ENCODE assay signal across 8 cellular contexts in the genomic region with DNA sequence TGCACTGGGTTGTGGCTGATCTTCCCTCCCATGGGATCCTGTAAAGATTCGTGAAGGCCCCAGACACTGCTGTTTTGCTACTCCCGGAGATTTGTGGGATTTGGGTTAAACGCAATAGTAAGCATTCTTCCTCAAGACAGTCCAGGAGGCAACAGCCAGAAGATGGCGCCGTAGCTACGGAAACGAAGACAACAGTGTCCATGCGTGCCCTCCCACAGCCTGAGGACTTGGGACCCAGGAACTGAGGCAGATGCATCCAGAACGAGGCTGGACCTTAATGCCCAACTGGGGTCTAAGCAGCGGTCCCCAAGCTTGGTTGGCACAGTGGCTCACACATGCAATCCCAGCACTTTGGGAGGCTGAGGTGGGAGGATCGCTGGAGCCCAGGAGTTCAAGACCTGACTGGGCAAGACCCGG. TPM values are rescaled to one million over a fixed set of nuclear protein-coding genes. Genes with fewer than 3 reads are reported as not detected.
DNase-seq lines count a peak whose midpoint lies in the region; ATAC-seq and TF ChIP-seq lines count a peak whose summit lies in the region.

No MANE protein-coding gene starts in this region.

- no peaks in the 10 kb centered on the region for H3K9me2 ChIP-seq in DOHH2 (replicated peaks; ENCODE audit: control insufficient read depth, low read length)

- no peaks in the 10 kb centered on the region for H3K9me3 Mint-ChIP-seq in WTC11

- H3K27me3 Mint-ChIP-seq in WTC11 (ENCODE audit: low read depth), result no peaks in the 10 kb centered on the region; the same call in 1 of the 2 replicates

- no peak overlapping the region for H3K4me3 Mint-ChIP-seq in WTC11

- H3K36me3 ChIP-seq in DOHH2 (ENCODE audit: control insufficient read depth, low read length), result no peaks in the 10 kb centered on the region
- H3K36me3 ChIP-seq in psoas muscle (ENCODE audit: insufficient read depth in 1 of 2, low read depth in 1 of 2), result no peaks in the 10 kb centered on the region

- peak; percentile 98 for ATAC-seq in WTC11
- peak; percentile 95 for ATAC-seq in Right ventricle myocardium inferior
- ATAC-seq in psoas muscle, result peak in 3 of 4 donors; percentile 54 to 65 (median 56)
- ATAC-seq in GM21360 (IDR thresholded peaks at IDR 0.05; ENCODE audit: unreplicated experiment), result no peak

- H3K27ac ChIP-seq in DOHH2 (ENCODE audit: low read depth, low read length) (no peak overlapping the region), psoas muscle (no peak overlapping the region)

- H3K36me3 Mint-ChIP-seq in WTC11, result no peaks in the 10 kb centered on the region

- peak; percentile 60 for TF ChIP-seq CTCF in DOHH2 (IDR thresholded peaks at IDR 0.05; ENCODE audit: low read depth, low read length, poor library complexity, severe bottlenecking)
- no peak for TF ChIP-seq CTCF in WTC11 (IDR thresholded peaks at IDR 0.05)
- TF ChIP-seq CTCF in psoas muscle (IDR thresholded peaks at IDR 0.05), result peak; percentile 29

- CTCF ChIA-PET in WTC11 (lab: Charles Lee), result interaction anchor here (0.6 to 1.5 kb wide), 6 partner anchors 9 to 282 kb away, joined by 3 to 8 read pairs (median 4); no protein-coding TSS in a partner anchor

- intact Hi-C loops in Right ventricle myocardium inferior (cut with DNase I), result loop anchor here (5.0 kb wide), 1 partner anchor 284 kb away; no protein-coding TSS in a partner anchor
- intact Hi-C loops in psoas muscle (cut with DNase I), result loop anchor here in 1 of 2 donors (10.0 kb wide), 1 partner anchor 277 kb away; no protein-coding TSS in a partner anchor

- H3K9me3 ChIP-seq in DOHH2 (ENCODE audit: control insufficient read depth, insufficient read depth, low read length) (no peaks in the 10 kb centered on the region), psoas muscle (no peaks in the 10 kb centered on the region)

- H3K4me2 ChIP-seq in DOHH2 (ENCODE audit: low read length), result no peak overlapping the region

- H3K27me3 ChIP-seq in DOHH2 (ENCODE audit: control insufficient read depth, low read length) (no peaks in the 10 kb centered on the region), psoas muscle (ENCODE audit: insufficient read depth in 3 of 3, low read length in 2 of 3) (no peaks in the 10 kb centered on the region)

- H3K27ac Mint-ChIP-seq in WTC11, result no peak overlapping the region

- H4K20me1 ChIP-seq in DOHH2 (ENCODE audit: control insufficient read depth, insufficient read depth, low read depth, low read length), result no peaks in the 10 kb centered on the region

- no peaks in the 10 kb centered on the region for H3K79me2 ChIP-seq in DOHH2 (ENCODE audit: control insufficient read depth, low read length)

- H3K4me3 ChIP-seq in DOHH2 (ENCODE audit: low read length) (no peak overlapping the region), psoas muscle (no peak overlapping the region)

- peak; percentile 45 for DNase-seq in HT1080 (ENCODE audit: low read depth)
- DNase-seq in WTC11 (ENCODE audit: low spot score), result peak; percentile 87
- DNase-seq in Right ventricle myocardium inferior (ENCODE audit: missing footprints), result peak; percentile 86
- DNase-seq in psoas muscle, result peak; percentile 67 to 84
- DNase-seq in NCI-H128 (lab: John Stamatoyannopoulos, UW; ENCODE audit: unreplicated experiment), result no peak
- DNase-seq in activated CD4-positive, CD25-positive, alpha-beta regulatory T cell treated with anti-CD3 and anti-CD28 coated beads, Interleukin-2, amount 50 U/mL, for 72 hours, result no peak

- peaks cover 4% of the 10 kb centered on the region; the same call in 1 of the 2 replicates for H3K4me1 ChIP-seq in DOHH2 (ENCODE audit: control insufficient read depth, low read length)
- no peaks in the 10 kb centered on the region for H3K4me1 ChIP-seq in psoas muscle

- peaks cover 8% of the 10 kb centered on the region; the same call in 1 of the 2 replicates for H3K4me1 Mint-ChIP-seq in WTC11

- POLR2A ChIA-PET in WTC11 (lab: Charles Lee), result no interaction called here

- no peaks in the 10 kb centered on the region for H3F3A ChIP-seq in DOHH2 (ENCODE audit: control insufficient read depth, insufficient read depth)

- WGBS in psoas muscle, 3 donors, result 16 to 22% (median 22%) methylated on average over 12 of the region's 12 CpGs

TF ChIP-seq in WTC11, 78 proteins besides CTCF, POLR2A, EP300 and RAD21:
- TF ChIP-seq CBFB (CRISPR knock-in tag; IDR thresholded peaks at IDR 0.05; ENCODE audit: low read depth) (0 out of 2 replicates have a peak, but pooled peaks have one; percentile 64), JUN (CRISPR knock-in tag; IDR thresholded peaks at IDR 0.05) (no peak), ZNF396 (CRISPR knock-in tag; IDR thresholded peaks at IDR 0.05; ENCODE audit: borderline replicate concordance) (no peak), NFYB (CRISPR knock-in tag; conservative IDR thresholded peaks at IDR 0.05; ENCODE audit: low read depth) (no peak)
- TF ChIP-seq, protein P1, sequence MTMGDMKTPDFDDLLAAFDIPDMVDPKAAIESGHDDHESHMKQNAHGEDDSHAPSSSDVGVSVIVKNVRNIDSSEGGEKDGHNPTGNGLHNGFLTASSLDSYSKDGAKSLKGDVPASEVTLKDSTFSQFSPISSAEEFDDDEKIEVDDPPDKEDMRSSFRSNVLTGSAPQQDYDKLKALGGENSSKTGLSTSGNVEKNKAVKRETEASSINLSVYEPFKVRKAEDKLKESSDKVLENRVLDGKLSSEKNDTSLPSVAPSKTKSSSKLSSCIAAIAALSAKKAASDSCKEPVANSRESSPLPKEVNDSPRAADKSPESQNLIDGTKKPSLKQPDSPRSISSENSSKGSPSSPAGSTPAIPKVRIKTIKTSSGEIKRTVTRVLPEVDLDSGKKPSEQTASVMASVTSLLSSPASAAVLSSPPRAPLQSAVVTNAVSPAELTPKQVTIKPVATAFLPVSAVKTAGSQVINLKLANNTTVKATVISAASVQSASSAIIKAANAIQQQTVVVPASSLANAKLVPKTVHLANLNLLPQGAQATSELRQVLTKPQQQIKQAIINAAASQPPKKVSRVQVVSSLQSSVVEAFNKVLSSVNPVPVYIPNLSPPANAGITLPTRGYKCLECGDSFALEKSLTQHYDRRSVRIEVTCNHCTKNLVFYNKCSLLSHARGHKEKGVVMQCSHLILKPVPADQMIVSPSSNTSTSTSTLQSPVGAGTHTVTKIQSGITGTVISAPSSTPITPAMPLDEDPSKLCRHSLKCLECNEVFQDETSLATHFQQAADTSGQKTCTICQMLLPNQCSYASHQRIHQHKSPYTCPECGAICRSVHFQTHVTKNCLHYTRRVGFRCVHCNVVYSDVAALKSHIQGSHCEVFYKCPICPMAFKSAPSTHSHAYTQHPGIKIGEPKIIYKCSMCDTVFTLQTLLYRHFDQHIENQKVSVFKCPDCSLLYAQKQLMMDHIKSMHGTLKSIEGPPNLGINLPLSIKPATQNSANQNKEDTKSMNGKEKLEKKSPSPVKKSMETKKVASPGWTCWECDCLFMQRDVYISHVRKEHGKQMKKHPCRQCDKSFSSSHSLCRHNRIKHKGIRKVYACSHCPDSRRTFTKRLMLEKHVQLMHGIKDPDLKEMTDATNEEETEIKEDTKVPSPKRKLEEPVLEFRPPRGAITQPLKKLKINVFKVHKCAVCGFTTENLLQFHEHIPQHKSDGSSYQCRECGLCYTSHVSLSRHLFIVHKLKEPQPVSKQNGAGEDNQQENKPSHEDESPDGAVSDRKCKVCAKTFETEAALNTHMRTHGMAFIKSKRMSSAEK (CRISPR knock-in tag; IDR thresholded peaks at IDR 0.05; ENCODE audit: borderline replicate concordance), result no peak
- TF ChIP-seq, protein P2, sequence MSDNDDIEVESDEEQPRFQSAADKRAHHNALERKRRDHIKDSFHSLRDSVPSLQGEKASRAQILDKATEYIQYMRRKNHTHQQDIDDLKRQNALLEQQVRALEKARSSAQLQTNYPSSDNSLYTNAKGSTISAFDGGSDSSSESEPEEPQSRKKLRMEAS (CRISPR knock-in tag; IDR thresholded peaks at IDR 0.05), result 0 out of 2 replicates have a peak, but pooled peaks have one; percentile 45
- TF ChIP-seq, protein P3, sequence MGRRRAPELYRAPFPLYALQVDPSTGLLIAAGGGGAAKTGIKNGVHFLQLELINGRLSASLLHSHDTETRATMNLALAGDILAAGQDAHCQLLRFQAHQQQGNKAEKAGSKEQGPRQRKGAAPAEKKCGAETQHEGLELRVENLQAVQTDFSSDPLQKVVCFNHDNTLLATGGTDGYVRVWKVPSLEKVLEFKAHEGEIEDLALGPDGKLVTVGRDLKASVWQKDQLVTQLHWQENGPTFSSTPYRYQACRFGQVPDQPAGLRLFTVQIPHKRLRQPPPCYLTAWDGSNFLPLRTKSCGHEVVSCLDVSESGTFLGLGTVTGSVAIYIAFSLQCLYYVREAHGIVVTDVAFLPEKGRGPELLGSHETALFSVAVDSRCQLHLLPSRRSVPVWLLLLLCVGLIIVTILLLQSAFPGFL (CRISPR knock-in tag; IDR thresholded peaks at IDR 0.05; ENCODE audit: borderline replicate concordance), result no peak

RNA-seq across cellular contexts. Expression of a gene that starts 57.6 kb away (rescaled TPM):
- 6.1 and 8.9 TPM in 2 replicates for total RNA-seq in HT1080 (2014; rRNA removed; shearing (Covaris generic))
- polyA plus RNA-seq in HT1080 (2015; cell fraction: cytosol; rRNA removed), result 10.0 and 13.7 TPM in 2 replicates
- 26.8 and 30.4 TPM in 2 replicates for polyA plus RNA-seq in HT1080 (2015; cell fraction: nucleus; rRNA removed)
- total RNA-seq in WTC11 (2021), result 25.7 to 27.6 TPM (median 26.4 TPM) in 3 replicates
- total RNA-seq in Right ventricle myocardium inferior, result 14.7 TPM
- total RNA-seq in psoas muscle, result 10 to 100 TPM; 23.2 to 25.0 (median 23.8) TPM
- 10 to 100 TPM in 1 of 3 donors, 1 to 10 TPM in 2; 4.7 to 13.6 (median 5.3) TPM for polyA plus RNA-seq in psoas muscle

Comparison
In these comparisons a context has a peak if more than half of its experiments do, and no peak if none do; other contexts are left out.
1. DNase-seq: peak in HT1080 (single experiment), WTC11 (single experiment), Right ventricle myocardium inferior (single experiment) and psoas muscle (2 of 2); none in NCI-H128 (single experiment) and activated CD4-positive, CD25-positive, alpha-beta regulatory T cell treated with anti-CD3 and anti-CD28 coated beads, Interleukin-2, amount 50 U/mL, for 72 hours (single experiment).